10 cellular contexts compared by ENCODE assay signal in the genomic region with DNA sequence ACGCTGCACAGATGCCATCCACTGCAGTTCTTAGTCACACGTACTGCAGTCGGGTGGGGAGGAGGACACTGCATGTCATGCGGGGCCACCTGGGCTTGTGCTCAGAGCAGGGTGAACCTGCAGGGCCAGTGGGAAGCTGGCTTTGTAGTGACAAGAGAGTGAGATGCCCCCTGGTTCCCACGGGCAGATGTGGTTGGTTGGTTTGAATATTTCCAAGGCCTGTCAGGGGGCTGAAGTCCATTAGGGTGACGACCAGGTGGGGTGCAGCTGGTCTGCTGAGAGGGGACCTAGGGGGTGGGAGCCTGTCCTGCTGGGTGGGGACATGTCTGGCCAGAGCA. TPM values are rescaled to one million over a fixed set of nuclear protein-coding genes. Genes with fewer than 3 reads are reported as not detected.
DNase-seq lines count a peak whose midpoint lies in the region; ATAC-seq and TF ChIP-seq lines count a peak whose summit lies in the region.
"Had no signal": no experiment of that assay in that cellular context is flagged by ENCODE, and none has a peak within 500 bp of the region (broad histone marks: within the 10 kb centered on the region; RNA-seq: fewer than 3 reads in every experiment).

No MANE protein-coding gene starts in this region.

- no peaks in the 10 kb centered on the region for H3K79me2 ChIP-seq in ACC112 (ENCODE audit: control insufficient read depth, insufficient read depth, low read length, unreplicated experiment)

- H3K27me3 Mint-ChIP-seq in HFFc6 (ENCODE audit: insufficient read depth) (peaks cover 11% of the 10 kb centered on the region), brain (peaks cover 19% of the 10 kb centered on the region)

- H3K4me1 ChIP-seq in ACC112 (ENCODE audit: control insufficient read depth, insufficient read depth, low read length, unreplicated experiment) (peaks cover 4% of the 10 kb centered on the region), muscle layer of colon (ENCODE audit: insufficient read depth, low read length) (peaks cover 8% of the 10 kb centered on the region)

- H3K4me3 ChIP-seq in ACC112 (ENCODE audit: low read depth, low read length) (peak overlapping the region; percentile 89; the same call in 1 of the 2 replicates), muscle layer of colon (ENCODE audit: low read depth in 1 of 2, low read length in 2 of 2) (peak overlapping the region in 1 of 2 donors; percentile 89)

- no peaks in the 10 kb centered on the region for H3K36me3 ChIP-seq in ACC112 (ENCODE audit: insufficient read depth, low read length)
- no peaks in the 10 kb centered on the region for H3K36me3 ChIP-seq in muscle layer of colon (ENCODE audit: insufficient read depth, low read length)

- H3K27ac Mint-ChIP-seq in HFFc6 (no peak overlapping the region), brain (peak overlapping the region in 3 of 5 experiments; percentile 50 to 78 (median 66))

- H3K9me3 Mint-ChIP-seq in HFFc6: 0 out of 2 replicates have a peak, but pooled peaks cover 3% of the 10 kb centered on the region
- peaks cover 3 to 15% (median 8%) of the 10 kb centered on the region in 5 experiments for H3K9me3 Mint-ChIP-seq in brain

- no peak for ATAC-seq in GM18868 (IDR thresholded peaks at IDR 0.05; ENCODE audit: unreplicated experiment)
- no peak for ATAC-seq in GM19023 (IDR thresholded peaks at IDR 0.05; ENCODE audit: unreplicated experiment)

- DNase-seq in HFFc6 (no peak), mucosa of gallbladder (ENCODE audit: low spot score) (no peak), NCI-H1048 (lab: John Stamatoyannopoulos, UW) (no peak)

- no peaks in the 10 kb centered on the region for H3K27me3 ChIP-seq in ACC112 (ENCODE audit: insufficient read depth, low read length)
- H3K27me3 ChIP-seq in muscle layer of colon (ENCODE audit: control insufficient read depth in 1 of 2, insufficient read depth in 2 of 2, low read length in 2 of 2): no peaks in the 10 kb centered on the region

- H3K4me3 Mint-ChIP-seq in HFFc6 (peak overlapping the region; percentile 90; the same call in 1 of the 2 replicates), brain (peak overlapping the region; percentile 80 to 95 (median 89))

- H3K9ac ChIP-seq in muscle layer of colon (ENCODE audit: low read length): no peak overlapping the region

- TF ChIP-seq CTCF in HFFc6 (IDR thresholded peaks at IDR 0.05) (no peak), brain (conservative IDR thresholded peaks at IDR 0.05) (no peak)

- H3K36me3 Mint-ChIP-seq in HFFc6 (ENCODE audit: low read depth): no peaks in the 10 kb centered on the region
- no peaks in the 10 kb centered on the region for H3K36me3 Mint-ChIP-seq in brain

- no peaks in the 10 kb centered on the region for H3K9me3 ChIP-seq in muscle layer of colon (ENCODE audit: low read length)

- H3K4me1 Mint-ChIP-seq in HFFc6 (ENCODE audit: low read depth): peaks cover 19% of the 10 kb centered on the region
- H3K4me1 Mint-ChIP-seq in brain: peaks cover 21% of the 10 kb centered on the region

- H2AFZ ChIP-seq in ACC112 (ENCODE audit: low read length, unreplicated experiment): no peak overlapping the region

- H3K27ac ChIP-seq in ACC112 (ENCODE audit: low read depth, low read length) (no peak overlapping the region), muscle layer of colon (ENCODE audit: low read depth, low read length) (peak overlapping the region; percentile 65)

RNA-seq across cellular contexts. Expression of a gene that starts 14.3 kb away (rescaled TPM):
- total RNA-seq in HFFc6 (2021; fragmentation: NEBNext Ultra II Directional; extraction: Animal tissue kit (Norgen Biotek cat#: 25700)): 1 to 10 TPM; 5.9 to 7.3 (median 6.9) TPM
- 30.4 TPM for polyA plus RNA-seq in brain (ENCODE audit: insufficient read depth, low read depth, low replicate concordance)
- 18.4 TPM for total RNA-seq in mucosa of gallbladder

RNA-seq across cellular contexts. Expression of a gene that starts 36.8 kb away (rescaled TPM):
- 10 to 100 TPM in 2 of 6 experiments, 1 to 10 TPM in 4; 7.6 to 10.2 (median 9.5) TPM for total RNA-seq in HFFc6 (2021; fragmentation: NEBNext Ultra II Directional; extraction: Animal tissue kit (Norgen Biotek cat#: 25700))
- polyA plus RNA-seq in brain (ENCODE audit: insufficient read depth, low read depth, low replicate concordance): 25.2 TPM
- total RNA-seq in mucosa of gallbladder: 14.2 TPM

RNA-seq across cellular contexts. Expression of a gene that starts 38.8 kb away (rescaled TPM):
- total RNA-seq in HFFc6 (2021; fragmentation: NEBNext Ultra II Directional; extraction: Animal tissue kit (Norgen Biotek cat#: 25700)): not detected
- not detected for polyA plus RNA-seq in brain (ENCODE audit: insufficient read depth, low read depth, low replicate concordance)
- not detected for total RNA-seq in mucosa of gallbladder
- total RNA-seq: dermis blood vessel endothelial cell, mononuclear cell had no signal

RNA-seq across cellular contexts. Expression of a gene that starts 50.1 kb away (rescaled TPM):
- total RNA-seq in HFFc6 (2021; fragmentation: NEBNext Ultra II Directional; extraction: Animal tissue kit (Norgen Biotek cat#: 25700)): not detected
- not detected for polyA plus RNA-seq in brain (ENCODE audit: insufficient read depth, low read depth, low replicate concordance)
- 0.37 TPM for total RNA-seq in mucosa of gallbladder
- total RNA-seq: dermis blood vessel endothelial cell had no signal
